Comparison of ENCODE assay signal across 19 cellular contexts in the genomic region with DNA sequence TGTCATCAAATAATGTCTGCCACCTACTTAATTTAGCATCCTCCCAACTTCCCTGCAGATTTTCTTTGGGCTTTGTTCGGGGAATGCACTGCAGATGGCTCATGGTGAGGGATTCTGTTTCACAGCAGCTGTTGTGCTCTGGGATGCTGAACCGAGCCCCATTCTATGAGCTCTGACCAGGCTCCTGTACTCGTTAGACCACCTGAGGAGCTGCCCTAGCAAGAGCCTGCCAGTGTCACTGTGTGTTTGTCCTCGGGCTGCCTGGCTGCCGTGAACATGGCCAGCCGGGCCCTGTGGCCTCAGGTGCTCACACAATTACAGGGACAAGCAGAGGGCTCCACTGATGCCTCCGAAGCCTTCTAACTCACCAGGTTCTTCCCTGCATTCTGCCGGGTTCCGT.
DNase-seq lines count a peak whose midpoint lies in the region; ATAC-seq and TF ChIP-seq lines count a peak whose summit lies in the region.
"Had no signal": no experiment of that assay in that cellular context is flagged by ENCODE, and none has a peak within 500 bp of the region (broad histone marks: within the 10 kb centered on the region; RNA-seq: fewer than 3 reads in every experiment).

No MANE protein-coding gene starts in this region.

- H3K9me3 Mint-ChIP-seq in neural progenitor cell, result peaks cover 10% of the 10 kb centered on the region
- no peaks in the 10 kb centered on the region for H3K9me3 Mint-ChIP-seq in stimulated activated memory B cell treated with anti-CD40 and anti-IgM and Interleukin-4, amounts not matched to agents 10 μg/mL and 1 μg/mL and 100 μg/mL, for 72 hours
- H3K9me3 Mint-ChIP-seq in activated CD4-positive, alpha-beta memory T cell treated with anti-CD3 and anti-CD28 coated beads, Interleukin-2, amount 10 ng/mL, durations not matched to agents 7 days and 5 days, result no peaks in the 10 kb centered on the region
- H3K9me3 Mint-ChIP-seq: HFFc6 had no signal

- H3K9me3 ChIP-seq in neural progenitor cell (ENCODE audit: low read depth) (no peaks in the 10 kb centered on the region), colonic mucosa (no peaks in the 10 kb centered on the region)
- H3K9me3 ChIP-seq: BE2C had no signal

- H3F3A ChIP-seq in neural progenitor cell (ENCODE audit: low read depth), result no peaks in the 10 kb centered on the region

- H3K4me3 ChIP-seq in neural progenitor cell (no peak overlapping the region), colonic mucosa (no peak overlapping the region)

- CTCF ChIA-PET in activated CD4-positive, alpha-beta memory T cell treated with anti-CD3 and anti-CD28 coated beads, Interleukin-2, amount 10 ng/mL, durations not matched to agents 7 days and 5 days (lab: Charles Lee), result no interaction called here

- POLR2A ChIA-PET in activated CD4-positive, alpha-beta memory T cell treated with anti-CD3 and anti-CD28 coated beads, Interleukin-2, amount 10 ng/mL, durations not matched to agents 7 days and 5 days (lab: Charles Lee), result no interaction called here

- H3K27me3 Mint-ChIP-seq in neural progenitor cell (ENCODE audit: insufficient read depth, low read depth), result peaks cover 3% of the 10 kb centered on the region
- H3K27me3 Mint-ChIP-seq in stimulated activated memory B cell treated with anti-CD40 and anti-IgM and Interleukin-4, amounts not matched to agents 10 μg/mL and 1 μg/mL and 100 μg/mL, for 72 hours, result peaks cover 72% of the 10 kb centered on the region
- H3K27me3 Mint-ChIP-seq in activated CD4-positive, alpha-beta memory T cell treated with anti-CD3 and anti-CD28 coated beads, Interleukin-2, amount 10 ng/mL, durations not matched to agents 7 days and 5 days, result no peaks in the 10 kb centered on the region

- no peak overlapping the region for H3K4me3 Mint-ChIP-seq in neural progenitor cell
- H3K4me3 Mint-ChIP-seq in stimulated activated memory B cell treated with anti-CD40 and anti-IgM and Interleukin-4, amounts not matched to agents 10 μg/mL and 1 μg/mL and 100 μg/mL, for 72 hours, result no peak overlapping the region
- H3K4me3 Mint-ChIP-seq in activated CD4-positive, alpha-beta memory T cell treated with anti-CD3 and anti-CD28 coated beads, Interleukin-2, amount 10 ng/mL, durations not matched to agents 7 days and 5 days, result no peak overlapping the region
- H3K4me3 Mint-ChIP-seq: CD8-positive, alpha-beta memory T cell; HFFc6 had no signal

- no peaks in the 10 kb centered on the region for H3K79me2 ChIP-seq in neural progenitor cell (ENCODE audit: low read depth)

- H3K4me1 ChIP-seq in neural progenitor cell, result peaks cover 9% of the 10 kb centered on the region
- H3K4me1 ChIP-seq in colonic mucosa, result no peaks in the 10 kb centered on the region
- H3K4me1 ChIP-seq: BE2C had no signal

- H4K20me1 ChIP-seq in neural progenitor cell (ENCODE audit: low read depth), result no peaks in the 10 kb centered on the region

- intact Hi-C loops in colonic mucosa (cut with DNase I), result no loop called here

- DNase-seq in DMS 273 (lab: John Stamatoyannopoulos, UW; ENCODE audit: unreplicated experiment) (peak; percentile 53), DMS 273 treated with DMSO at 0.1 percent for 48 hours (lab: John Stamatoyannopoulos, UW) (no peak), NCI-H146 treated with DMSO at 0.1 percent for 48 hours (lab: John Stamatoyannopoulos, UW; ENCODE audit: unreplicated experiment) (peak; percentile 3), ecto neural progenitor cell (ENCODE audit: low spot score) (peak; percentile 45), neural progenitor cell (ENCODE audit: low spot score) (peak; percentile 45), colonic mucosa (no peak)
- DNase-seq in activated CD4-positive, alpha-beta memory T cell treated with anti-CD3 and anti-CD28 coated beads, Interleukin-2, amount 10 ng/mL, durations not matched to agents 7 days and 5 days, result no peak
- DNase-seq: BE2C; CD8-positive, alpha-beta memory T cell; HFFc6; NCI-H1048; NCI-H1694; NCI-H526 treated with DMSO at 0.1 percent for 48 hours; OCI-M1; RPMI8226; SIG-M5 had no signal

- H3K4me2 ChIP-seq in neural progenitor cell, result no peak overlapping the region
- H3K4me2 ChIP-seq: KMS-11 had no signal

- H3K9ac ChIP-seq in neural progenitor cell (no peak overlapping the region), colonic mucosa (ENCODE audit: low read depth in 2 of 2, low read length in 2 of 2) (no peak overlapping the region)
- H3K9ac ChIP-seq: KMS-11 had no signal

- no peaks in the 10 kb centered on the region for H3K36me3 Mint-ChIP-seq in neural progenitor cell
- no peaks in the 10 kb centered on the region for H3K36me3 Mint-ChIP-seq in stimulated activated memory B cell treated with anti-CD40 and anti-IgM and Interleukin-4, amounts not matched to agents 10 μg/mL and 1 μg/mL and 100 μg/mL, for 72 hours
- no peaks in the 10 kb centered on the region for H3K36me3 Mint-ChIP-seq in activated CD4-positive, alpha-beta memory T cell treated with anti-CD3 and anti-CD28 coated beads, Interleukin-2, amount 10 ng/mL, durations not matched to agents 7 days and 5 days (ENCODE audit: low read depth)
- H3K36me3 Mint-ChIP-seq: CD8-positive, alpha-beta memory T cell had no signal

- H3K27me3 ChIP-seq in neural progenitor cell (no peaks in the 10 kb centered on the region), colonic mucosa (no peaks in the 10 kb centered on the region)
- H3K27me3 ChIP-seq: BE2C had no signal

- H2AFZ ChIP-seq in neural progenitor cell (replicated peaks), result peak overlapping the region; percentile 13

- H3K27ac ChIP-seq in neural progenitor cell (no peak overlapping the region), colonic mucosa (no peak overlapping the region)
- H3K27ac ChIP-seq: 22Rv1, KMS-11 had no signal

- H3K27ac Mint-ChIP-seq in neural progenitor cell, result no peak overlapping the region
- no peak overlapping the region for H3K27ac Mint-ChIP-seq in stimulated activated memory B cell treated with anti-CD40 and anti-IgM and Interleukin-4, amounts not matched to agents 10 μg/mL and 1 μg/mL and 100 μg/mL, for 72 hours
- H3K27ac Mint-ChIP-seq in activated CD4-positive, alpha-beta memory T cell treated with anti-CD3 and anti-CD28 coated beads, Interleukin-2, amount 10 ng/mL, durations not matched to agents 7 days and 5 days, result no peak overlapping the region
- H3K27ac Mint-ChIP-seq: CD8-positive, alpha-beta memory T cell; HFFc6 had no signal

- H3K36me3 ChIP-seq in neural progenitor cell (no peaks in the 10 kb centered on the region), colonic mucosa (no peaks in the 10 kb centered on the region)
- H3K36me3 ChIP-seq: BE2C had no signal

- H3K4me1 Mint-ChIP-seq in neural progenitor cell, result peaks cover 5% of the 10 kb centered on the region
- H3K4me1 Mint-ChIP-seq in stimulated activated memory B cell treated with anti-CD40 and anti-IgM and Interleukin-4, amounts not matched to agents 10 μg/mL and 1 μg/mL and 100 μg/mL, for 72 hours, result peaks cover 6% of the 10 kb centered on the region
- no peaks in the 10 kb centered on the region for H3K4me1 Mint-ChIP-seq in activated CD4-positive, alpha-beta memory T cell treated with anti-CD3 and anti-CD28 coated beads, Interleukin-2, amount 10 ng/mL, durations not matched to agents 7 days and 5 days
- H3K4me1 Mint-ChIP-seq: CD8-positive, alpha-beta memory T cell had no signal

- no peak for ATAC-seq in stimulated activated memory B cell treated with anti-CD40 and anti-IgM and Interleukin-4, amounts not matched to agents 10 μg/mL and 1 μg/mL and 100 μg/mL, for 72 hours

- TF ChIP-seq CTCF in neural progenitor cell (IDR thresholded peaks at IDR 0.05), result no peak
- no peak for TF ChIP-seq CTCF in colonic mucosa (IDR thresholded peaks at IDR 0.05)

Comparison
In these comparisons a context has a peak if more than half of its experiments do, and no peak if none do; other contexts are left out.
1. DNase-seq: peak in DMS 273 (single experiment), NCI-H146 treated with DMSO at 0.1 percent for 48 hours (single experiment), ecto neural progenitor cell (single experiment) and neural progenitor cell (single experiment); none in DMS 273 treated with DMSO at 0.1 percent for 48 hours (single experiment), colonic mucosa (single experiment) and activated CD4-positive, alpha-beta memory T cell treated with anti-CD3 and anti-CD28 coated beads, Interleukin-2, amount 10 ng/mL, durations not matched to agents 7 days and 5 days (single experiment).